8 cellular contexts compared by ENCODE assay signal in the genomic region with DNA sequence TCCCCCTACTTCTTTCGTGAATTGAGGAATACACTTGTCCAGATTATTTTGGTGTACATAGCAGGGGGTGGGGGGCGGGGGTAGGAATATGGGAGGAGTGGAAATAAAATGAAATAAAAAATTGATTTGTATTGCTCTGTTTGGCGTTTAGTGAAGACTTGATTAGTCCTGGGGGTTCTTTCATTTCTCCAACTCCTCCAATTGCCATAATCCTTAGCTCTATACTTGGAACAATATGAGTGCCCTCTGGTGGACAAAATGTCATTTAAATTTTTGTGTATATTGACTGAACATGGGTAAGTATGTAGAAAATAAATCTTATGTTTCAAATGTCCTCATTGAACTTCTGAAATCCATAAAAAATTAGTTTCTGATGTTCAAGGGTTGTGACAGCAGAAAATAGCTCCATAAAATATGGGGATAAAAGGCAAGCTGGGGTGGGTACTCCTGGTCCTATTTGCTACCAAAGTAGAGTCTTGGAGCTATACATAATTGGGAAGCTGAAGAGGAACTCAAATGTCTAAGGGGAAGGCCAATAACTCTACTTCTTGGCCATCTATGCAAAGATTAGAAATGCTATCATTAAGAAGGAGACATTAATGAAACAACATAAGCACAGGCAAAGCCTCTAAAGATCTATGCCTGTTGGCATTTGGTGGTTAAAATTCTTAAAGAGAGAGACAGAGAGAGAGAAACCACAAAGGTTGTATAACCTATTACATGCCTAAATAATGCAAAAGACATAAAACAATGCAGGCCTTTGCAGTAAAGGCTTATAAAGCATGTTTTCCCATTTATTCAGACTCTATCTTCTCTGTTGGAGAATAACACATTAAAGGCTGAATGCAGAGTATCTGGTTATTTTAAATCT.
DNase-seq lines count a peak whose midpoint lies in the region; ATAC-seq, FAIRE-seq and TF ChIP-seq lines count a peak whose summit lies in the region.

No MANE protein-coding gene starts in this region.

- no peak overlapping the region for H3K4me3 ChIP-seq in Panc1 (ENCODE audit: low read depth in 2 of 2, low read length in 2 of 2)

- ATAC-seq in HG03378 (IDR thresholded peaks at IDR 0.05; ENCODE audit: unreplicated experiment) (peak; percentile 80), Panc1 (peak; percentile 56; the same call in 1 of the 2 replicates), HG03097 (IDR thresholded peaks at IDR 0.05; ENCODE audit: low FRiP score, unreplicated experiment) (no peak)

- no peaks in the 10 kb centered on the region for H3K27me3 Mint-ChIP-seq in activated CD4-positive, alpha-beta T cell treated with anti-CD3 and anti-CD28 coated beads, Interleukin-2, amount 10 ng/mL, durations not matched to agents 24 days and 14 days

- no peak for DNase-seq in D721Med (ENCODE audit: insufficient read length, low spot score)
- no peak for DNase-seq in Panc1 (ENCODE audit: low read depth, low spot score)
- DNase-seq in fibroblast of the conjunctiva (ENCODE audit: low read depth) = peak; percentile 51
- peak; percentile 57 for DNase-seq in stromal cell of bone marrow (ENCODE audit: low read depth)
- DNase-seq in occipital lobe (lab: John Stamatoyannopoulos, UW) = no peak
- DNase-seq in activated CD4-positive, alpha-beta T cell treated with anti-CD3 and anti-CD28 coated beads, Interleukin-2, amount 10 ng/mL, durations not matched to agents 24 days and 14 days = no peak

- intact Hi-C loops in Panc1 (cut with micrococcal nuclease; ENCODE audit: unreplicated experiment) = loop anchor here (5.0 kb wide), 1 partner anchor 832 kb away; no protein-coding TSS in a partner anchor
- intact Hi-C loops in activated CD4-positive, alpha-beta T cell treated with anti-CD3 and anti-CD28 coated beads, Interleukin-2, amount 10 ng/mL, durations not matched to agents 24 days and 14 days (cut with micrococcal nuclease) = no loop called here

- H3K27ac Mint-ChIP-seq in activated CD4-positive, alpha-beta T cell treated with anti-CD3 and anti-CD28 coated beads, Interleukin-2, amount 10 ng/mL, durations not matched to agents 24 days and 14 days = no peak overlapping the region

- CTCF ChIA-PET in Panc1 (lab: Charles Lee) = interaction anchor here (0.8 to 1.8 kb wide), 2 partner anchors 723 to 831 kb away, joined by 3 to 8 read pairs; no protein-coding TSS in a partner anchor

- POLR2A ChIA-PET in Panc1 (lab: Charles Lee) = no interaction called here

- H3K27me3 ChIP-seq in Panc1 (ENCODE audit: control insufficient read depth, insufficient read depth, low read length) = no peaks in the 10 kb centered on the region

- no peak overlapping the region for H3K4me3 Mint-ChIP-seq in activated CD4-positive, alpha-beta T cell treated with anti-CD3 and anti-CD28 coated beads, Interleukin-2, amount 10 ng/mL, durations not matched to agents 24 days and 14 days

- H3K36me3 Mint-ChIP-seq in activated CD4-positive, alpha-beta T cell treated with anti-CD3 and anti-CD28 coated beads, Interleukin-2, amount 10 ng/mL, durations not matched to agents 24 days and 14 days (ENCODE audit: low read depth) = no peaks in the 10 kb centered on the region

- peak; percentile 55 for FAIRE-seq in D721Med (lab: Jason Lieb, UNC)

- H3K27ac ChIP-seq in Panc1 (ENCODE audit: low read length) = no peak overlapping the region

- H3K9me3 ChIP-seq in Panc1 (ENCODE audit: control insufficient read depth, insufficient read depth, low read depth, low read length) = peaks cover 6% of the 10 kb centered on the region; the same call in 1 of the 2 replicates

- H3K36me3 ChIP-seq in Panc1 (ENCODE audit: control insufficient read depth, insufficient read depth, low read length) = no peaks in the 10 kb centered on the region

- TF ChIP-seq CTCF in D721Med (IDR thresholded peaks at IDR 0.05; ENCODE audit: insufficient read depth, missing control alignments) = peak; percentile 44
- TF ChIP-seq CTCF in Panc1 (IDR thresholded peaks at IDR 0.05) = peak; percentile 37; the same call in 1 of the 2 replicates

- H3K4me1 ChIP-seq in Panc1 (ENCODE audit: control insufficient read depth, insufficient read depth, low read length) = no peaks in the 10 kb centered on the region

- H3K9me3 Mint-ChIP-seq in activated CD4-positive, alpha-beta T cell treated with anti-CD3 and anti-CD28 coated beads, Interleukin-2, amount 10 ng/mL, durations not matched to agents 24 days and 14 days = peaks cover 6% of the 10 kb centered on the region

- in situ Hi-C loops in Panc1 (cut with HindIII; ENCODE audit: low pct_unique_long_range_greater_than_20kb, low sequenced_read_pairs) = no loop called here

- H3K4me1 Mint-ChIP-seq in activated CD4-positive, alpha-beta T cell treated with anti-CD3 and anti-CD28 coated beads, Interleukin-2, amount 10 ng/mL, durations not matched to agents 24 days and 14 days = no peaks in the 10 kb centered on the region

- BruUV-seq in Panc1 (replicated peaks; lab: Mats Ljungman, UMichigan) = no TSS peak

Comparison
In these comparisons a context has a peak if more than half of its experiments do, and no peak if none do; other contexts are left out.
1. DNase-seq: peak in fibroblast of the conjunctiva (single experiment) and stromal cell of bone marrow (single experiment); none in D721Med (single experiment), Panc1 (single experiment), occipital lobe (single experiment) and activated CD4-positive, alpha-beta T cell treated with anti-CD3 and anti-CD28 coated beads, Interleukin-2, amount 10 ng/mL, durations not matched to agents 24 days and 14 days (single experiment).